1 cellular context compared by ENCODE assay signal in the genomic region with DNA sequence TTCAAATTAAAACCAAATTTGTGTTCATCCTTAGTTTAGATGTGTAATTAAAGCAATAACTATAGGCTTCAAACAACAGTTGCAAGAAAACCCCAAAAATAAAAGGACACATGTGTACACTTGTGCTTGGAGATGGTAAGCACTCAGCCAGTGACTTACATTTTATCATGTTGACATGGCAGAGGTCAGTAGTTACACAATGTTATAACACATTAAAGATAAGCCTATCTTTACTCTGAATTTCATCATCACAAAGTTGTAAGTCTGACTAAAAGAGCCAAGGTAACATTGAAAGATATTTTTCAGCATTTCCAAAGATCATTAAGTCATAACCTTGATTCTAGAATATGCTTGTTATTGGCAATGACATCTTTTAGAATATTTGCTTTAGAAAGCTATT.
TF ChIP-seq lines count a peak whose summit lies in the region.

No MANE protein-coding gene starts in this region.

TF ChIP-seq in HepG2, 621 proteins besides CTCF, POLR2A, EP300 and RAD21 (continued from another document):
- TF ChIP-seq ZNF616 (CRISPR knock-in tag; IDR thresholded peaks at IDR 0.05; ENCODE audit: low read depth) (no peak), HNF4G (IDR thresholded peaks at IDR 0.05; ENCODE audit: borderline replicate concordance, low read depth, low read length) (no peak), HNF4G (CRISPR knock-in tag; IDR thresholded peaks at IDR 0.05; ENCODE audit: borderline replicate concordance, low read depth) (no peak), ZNF142 (CRISPR knock-in tag; IDR thresholded peaks at IDR 0.05) (no peak), TBP (CRISPR knock-in tag; IDR thresholded peaks at IDR 0.05) (no peak), DNMT1 (CRISPR knock-in tag; IDR thresholded peaks at IDR 0.05) (no peak), NR2F6 (IDR thresholded peaks at IDR 0.05) (no peak), NR2F6 (CRISPR knock-in tag; IDR thresholded peaks at IDR 0.05) (no peak), PAWR (CRISPR knock-in tag; IDR thresholded peaks at IDR 0.05; ENCODE audit: borderline replicate concordance) (no peak)
- TF ChIP-seq, protein P1, sequence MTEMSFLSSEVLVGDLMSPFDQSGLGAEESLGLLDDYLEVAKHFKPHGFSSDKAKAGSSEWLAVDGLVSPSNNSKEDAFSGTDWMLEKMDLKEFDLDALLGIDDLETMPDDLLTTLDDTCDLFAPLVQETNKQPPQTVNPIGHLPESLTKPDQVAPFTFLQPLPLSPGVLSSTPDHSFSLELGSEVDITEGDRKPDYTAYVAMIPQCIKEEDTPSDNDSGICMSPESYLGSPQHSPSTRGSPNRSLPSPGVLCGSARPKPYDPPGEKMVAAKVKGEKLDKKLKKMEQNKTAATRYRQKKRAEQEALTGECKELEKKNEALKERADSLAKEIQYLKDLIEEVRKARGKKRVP (CRISPR knock-in tag; IDR thresholded peaks at IDR 0.05) = peak in 1 of 2 experiments; percentile 59; a peak in 1 of 4 replicates
- TF ChIP-seq, protein P2, sequence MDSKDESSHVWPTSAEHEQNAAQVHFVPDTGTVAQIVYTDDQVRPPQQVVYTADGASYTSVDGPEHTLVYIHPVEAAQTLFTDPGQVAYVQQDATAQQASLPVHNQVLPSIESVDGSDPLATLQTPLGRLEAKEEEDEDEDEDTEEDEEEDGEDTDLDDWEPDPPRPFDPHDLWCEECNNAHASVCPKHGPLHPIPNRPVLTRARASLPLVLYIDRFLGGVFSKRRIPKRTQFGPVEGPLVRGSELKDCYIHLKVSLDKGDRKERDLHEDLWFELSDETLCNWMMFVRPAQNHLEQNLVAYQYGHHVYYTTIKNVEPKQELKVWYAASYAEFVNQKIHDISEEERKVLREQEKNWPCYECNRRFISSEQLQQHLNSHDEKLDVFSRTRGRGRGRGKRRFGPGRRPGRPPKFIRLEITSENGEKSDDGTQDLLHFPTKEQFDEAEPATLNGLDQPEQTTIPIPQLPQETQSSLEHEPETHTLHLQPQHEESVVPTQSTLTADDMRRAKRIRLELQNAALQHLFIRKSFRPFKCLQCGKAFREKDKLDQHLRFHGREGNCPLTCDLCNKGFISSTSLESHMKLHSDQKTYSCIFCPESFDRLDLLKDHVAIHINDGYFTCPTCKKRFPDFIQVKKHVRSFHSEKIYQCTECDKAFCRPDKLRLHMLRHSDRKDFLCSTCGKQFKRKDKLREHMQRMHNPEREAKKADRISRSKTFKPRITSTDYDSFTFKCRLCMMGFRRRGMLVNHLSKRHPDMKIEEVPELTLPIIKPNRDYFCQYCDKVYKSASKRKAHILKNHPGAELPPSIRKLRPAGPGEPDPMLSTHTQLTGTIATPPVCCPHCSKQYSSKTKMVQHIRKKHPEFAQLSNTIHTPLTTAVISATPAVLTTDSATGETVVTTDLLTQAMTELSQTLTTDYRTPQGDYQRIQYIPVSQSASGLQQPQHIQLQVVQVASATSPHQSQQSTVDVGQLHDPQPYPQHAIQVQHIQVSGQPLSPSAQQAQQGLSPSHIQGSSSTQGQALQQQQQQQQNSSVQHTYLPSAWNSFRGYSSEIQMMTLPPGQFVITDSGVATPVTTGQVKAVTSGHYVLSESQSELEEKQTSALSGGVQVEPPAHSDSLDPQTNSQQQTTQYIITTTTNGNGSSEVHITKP (CRISPR knock-in tag; IDR thresholded peaks at IDR 0.05; ENCODE audit: low read depth) = no peak
